In genomic region chr19:13189600-13189999, GRCh38 we compare ENCODE assay signal across 1 cellular context.
TF ChIP-seq lines count a peak whose summit lies in the region.

No MANE protein-coding gene starts in this region.

TF ChIP-seq in GM12878, 131 proteins besides CTCF, POLR2A, EP300 and RAD21 (continued from another document):
- TF ChIP-seq ZNF274 (IDR thresholded peaks at IDR 0.05; ENCODE audit: insufficient read depth, insufficient read length) = no peak
- TF ChIP-seq USF2 (IDR thresholded peaks at IDR 0.05; ENCODE audit: borderline replicate concordance, low read depth, low read length) = no peak
- TF ChIP-seq ZBTB11 (CRISPR knock-in tag; IDR thresholded peaks at IDR 0.05) = no peak
- no peak for TF ChIP-seq CREB1 (IDR thresholded peaks at IDR 0.05; ENCODE audit: low read depth)
- TF ChIP-seq NR2C1 (IDR thresholded peaks at IDR 0.05) = no peak
